In genomic region chr6:166488081-166488685, GRCh38 we compare ENCODE assay signal across 8 cellular contexts.
DNase-seq lines count a peak whose midpoint lies in the region; ATAC-seq, FAIRE-seq and TF ChIP-seq lines count a peak whose summit lies in the region.

No MANE protein-coding gene starts in this region.

- no peak for TF ChIP-seq EP300 in H1 (IDR thresholded peaks at IDR 0.05; ENCODE audit: borderline replicate concordance in 1 of 2, low read depth in 2 of 2, low read length in 2 of 2)
- no peak for TF ChIP-seq EP300 in transverse colon (IDR thresholded peaks at IDR 0.05; ENCODE audit: low read depth)

- ATAC-seq in GM19463 (IDR thresholded peaks at IDR 0.05; ENCODE audit: unreplicated experiment) = peak; percentile 93
- ATAC-seq in HG03520 (IDR thresholded peaks at IDR 0.05; ENCODE audit: unreplicated experiment) = peak; percentile 92

- in situ Hi-C loops in transverse colon (cut with MboI; ENCODE audit: low pct_ligation_motif_present in 1 of 4, low pct_unique_long_range_greater_than_20kb in 1 of 4, low sequenced_read_pairs in 3 of 4) = no loop called here

- no peak overlapping the region for H3K27ac Mint-ChIP-seq in Caco-2 (ENCODE audit: unreplicated experiment)

- CTCF ChIA-PET in H1 (lab: Charles Lee; ENCODE audit: partially characterized antibody) = interaction anchor here (0.6 to 2.3 kb wide), 5 partner anchors 11 to 53 kb away, joined by 3 to 8 read pairs (median 3); no protein-coding TSS in a partner anchor
- CTCF ChIA-PET in Caco-2 (lab: Charles Lee) = no interaction called here

- no peak overlapping the region for H2AFZ ChIP-seq in H1 (ENCODE audit: low read length)

- H2BK20ac ChIP-seq in H1 (ENCODE audit: low read length) = no peak overlapping the region

- H3K18ac ChIP-seq in H1 (ENCODE audit: extremely low read depth, low read length) = no peak overlapping the region

- peaks cover 3 to 8% (median 6%) of the 10 kb centered on the region in 4 experiments; a peak in 6 of 7 replicates for H3K4me1 ChIP-seq in H1 (replicated peaks in 1 of 4; ENCODE audit: control insufficient read depth in 3 of 4, insufficient read depth in 4 of 4, low read length in 3 of 4)
- H3K4me1 ChIP-seq in transverse colon = peaks cover 0 to 14% (median 0%) of the 10 kb centered on the region in 4 donors
- H3K4me1 ChIP-seq in Caco-2 = no peaks in the 10 kb centered on the region

- H4K20me1 ChIP-seq in H1 (replicated peaks in 1 of 2; ENCODE audit: control insufficient read depth in 1 of 2, insufficient read depth in 2 of 2, low read length in 2 of 2) = no peaks in the 10 kb centered on the region

- no peaks in the 10 kb centered on the region for H3K4me1 Mint-ChIP-seq in Caco-2 (ENCODE audit: low read depth, unreplicated experiment)

- H2BK15ac ChIP-seq in H1 (ENCODE audit: low read length) = no peak overlapping the region

- no peak overlapping the region for H3K23ac ChIP-seq in H1 (ENCODE audit: insufficient read length)

- H2AK5ac ChIP-seq in H1 (ENCODE audit: low read depth, low read length) = no peak overlapping the region

- H3K36me3 ChIP-seq in H1 (ENCODE audit: control insufficient read depth in 2 of 4, insufficient read depth in 4 of 4, low read length in 3 of 4) (peaks cover 0 to 7% (median 3%) of the 10 kb centered on the region in 4 experiments; a peak in 3 of 8 replicates), transverse colon (no peaks in the 10 kb centered on the region), Caco-2 (ENCODE audit: control insufficient read depth, insufficient read depth, low read length) (no peaks in the 10 kb centered on the region)

- intact Hi-C loops in transverse colon (cut with DNase I; ENCODE audit: low total_unique reads) = loop anchor here (10.0 kb wide), 1 partner anchor 817 kb away; no protein-coding TSS in a partner anchor
- intact Hi-C loops in Caco-2 (cut with micrococcal nuclease; ENCODE audit: unreplicated experiment) = no loop called here

- no peak overlapping the region for H3K4me2 ChIP-seq in H1 (ENCODE audit: insufficient read depth in 1 of 2, low read depth in 2 of 2, low read length in 2 of 2)

- no peaks in the 10 kb centered on the region for H3K79me2 ChIP-seq in H1 (ENCODE audit: control insufficient read depth in 1 of 2, insufficient read depth in 2 of 2, low read length in 2 of 2)

- H3K4me3 ChIP-seq in H1 (ENCODE audit: extremely low read depth in 1 of 4, insufficient read depth in 2 of 4, low read depth in 3 of 4, low read length in 4 of 4) (no peak overlapping the region), transverse colon (no peak overlapping the region), Caco-2 (ENCODE audit: low read depth, low read length) (no peak overlapping the region)

- H3K27me3 Mint-ChIP-seq in Caco-2 (ENCODE audit: insufficient read depth, unreplicated experiment) = peaks cover 9% of the 10 kb centered on the region

- no peak overlapping the region for H4K91ac ChIP-seq in H1 (replicated peaks; ENCODE audit: insufficient read length, low read length)

- H3K56ac ChIP-seq in H1 (replicated peaks; ENCODE audit: insufficient read length, low read depth, low read length) = no peak overlapping the region

- peak; percentile 68 to 73 for DNase-seq in activated CD4-positive, alpha-beta T cell treated with anti-CD3 and anti-CD28 coated beads, Interleukin-2, amount 50 U/mL, for 4 hours
- no peak for DNase-seq in H1 (ENCODE audit: low read depth in 1 of 2, low spot score in 2 of 2)
- peak; percentile 76 for DNase-seq in pons (ENCODE audit: low spot score)
- DNase-seq in transverse colon = peak; percentile 57
- no peak for DNase-seq in HTR-8/SVneo (ENCODE audit: insufficient read length, low spot score)
- no peak for DNase-seq in Caco-2

- no peaks in the 10 kb centered on the region for H3K36me3 Mint-ChIP-seq in Caco-2 (ENCODE audit: insufficient read depth, unreplicated experiment)

- no peak overlapping the region for H2BK120ac ChIP-seq in H1 (replicated peaks; ENCODE audit: low read depth, low read length)

- no peaks in the 10 kb centered on the region for H3K23me2 ChIP-seq in H1 (ENCODE audit: low read depth, low read length)

- no peak overlapping the region for H3K4ac ChIP-seq in H1 (replicated peaks; ENCODE audit: insufficient read length, low read depth, low read length)

- WGBS in H1 (ENCODE audit: extremely low coverage in 1 of 2, insufficient coverage in 1 of 2, insufficient read length in 1 of 2, insufficient replicate concordance in 2 of 2, low coverage in 1 of 2, low lambda C conversion rate in 2 of 2, missing lambda C conversion rate in 1 of 2), 2 experiments = 91% methylated on average over 15 of the region's 15 CpGs; no CpG with 5 or more reads in 1 of the 2 experiments
- WGBS in transverse colon (ENCODE audit: low coverage in 1 of 2), 2 donors = 58 to 60% methylated on average over 5 to 15 of the region's 15 CpGs

- no peak for TF ChIP-seq RAD21 in H1 (IDR thresholded peaks at IDR 0.05 in 1 of 2, conservative IDR thresholded peaks at IDR 0.05 in 1 of 2; ENCODE audit: low read depth in 2 of 2, low read length in 2 of 2)

- H3K4me3 Mint-ChIP-seq in Caco-2 (ENCODE audit: unreplicated experiment) = no peak overlapping the region

- BruUV-seq in Caco-2 (replicated peaks; lab: Mats Ljungman, UMichigan) = no TSS peak

- TF ChIP-seq POLR2A in H1 (IDR thresholded peaks at IDR 0.05; ENCODE audit: control extremely low read depth in 1 of 2, low read depth in 2 of 2, low read length in 2 of 2) (no peak), transverse colon (IDR thresholded peaks at IDR 0.05) (peak; percentile 36)

- H3K9me3 ChIP-seq in H1 (ENCODE audit: insufficient read depth in 2 of 2, low read depth in 1 of 2, low read length in 1 of 2) (no peaks in the 10 kb centered on the region), transverse colon (no peaks in the 10 kb centered on the region), Caco-2 (no peaks in the 10 kb centered on the region)

- no peak overlapping the region for H4K5ac ChIP-seq in H1 (ENCODE audit: insufficient read length, low read depth, low read length)

- POLR2A ChIA-PET in H1 (lab: Charles Lee; ENCODE audit: partially characterized antibody) (interaction anchor here (1.0 to 1.6 kb wide), 2 partner anchors 9 to 12 kb away, joined by 3 to 7 read pairs; no protein-coding TSS in a partner anchor), Caco-2 (lab: Charles Lee) (no interaction called here)

- no peaks in the 10 kb centered on the region for H3K79me1 ChIP-seq in H1 (ENCODE audit: low read depth, low read length)

- no peak overlapping the region for H3K14ac ChIP-seq in H1 (ENCODE audit: insufficient read length)

- no peaks in the 10 kb centered on the region for H3K9me3 Mint-ChIP-seq in Caco-2 (ENCODE audit: unreplicated experiment)

- peak overlapping the region; percentile 47; the same call in 1 of the 2 replicates for H4K8ac ChIP-seq in H1 (ENCODE audit: extremely low read depth, insufficient read depth, low read length)

- no peak overlapping the region for H2BK5ac ChIP-seq in H1 (ENCODE audit: low read depth, low read length)

- H3K27me3 ChIP-seq in H1 (replicated peaks in 1 of 4; ENCODE audit: control insufficient read depth in 3 of 4, extremely low read depth in 1 of 4, insufficient read depth in 3 of 4, low read length in 3 of 4) (no peaks in the 10 kb centered on the region), transverse colon (no peaks in the 10 kb centered on the region), Caco-2 (replicated peaks; ENCODE audit: control insufficient read depth, insufficient read depth, low read length) (no peaks in the 10 kb centered on the region; the same call in 1 of the 2 replicates)

- no peak overlapping the region for H3K27ac ChIP-seq in H1 (ENCODE audit: low read depth, low read length)
- H3K27ac ChIP-seq in transverse colon = peak overlapping the region; percentile 50 to 71 (median 58)

- no peak overlapping the region; the same call in 1 of the 2 replicates for H2BK12ac ChIP-seq in H1 (ENCODE audit: low read depth, low read length)

- no peak for FAIRE-seq in H1 (lab: Jason Lieb, UNC)
- no peak for FAIRE-seq in HTR-8/SVneo (lab: Jason Lieb, UNC)

- no peak overlapping the region for H3K9ac ChIP-seq in H1 (replicated peaks in 1 of 4; ENCODE audit: extremely low read depth in 1 of 4, low read depth in 3 of 4, low read length in 3 of 4)

- TF ChIP-seq CTCF in H1 (IDR thresholded peaks at IDR 0.05; ENCODE audit: control extremely low read depth in 1 of 3, insufficient read depth in 1 of 3, low read depth in 1 of 3, low read length in 3 of 3) (no peak), transverse colon (IDR thresholded peaks at IDR 0.05) (no peak), Caco-2 (IDR thresholded peaks at IDR 0.05; ENCODE audit: insufficient read depth in 1 of 2, low read depth in 1 of 2, low read length in 1 of 2, severe bottlenecking in 1 of 2, unreplicated experiment in 1 of 2) (no peak)

TF ChIP-seq in H1, 55 proteins besides CTCF, POLR2A, EP300 and RAD21:
- TF ChIP-seq POLR2AphosphoS5 (IDR thresholded peaks at IDR 0.05; ENCODE audit: low read depth, low read length) = no peak
- no peak for TF ChIP-seq PHF8 (conservative IDR thresholded peaks at IDR 0.05; ENCODE audit: low read depth, low read length)
- no peak for TF ChIP-seq SUZ12 (IDR thresholded peaks at IDR 0.05; ENCODE audit: low read length)
- TF ChIP-seq BACH1 (IDR thresholded peaks at IDR 0.05; ENCODE audit: low read length) = no peak
- TF ChIP-seq JUND (IDR thresholded peaks at IDR 0.05; ENCODE audit: low read length) = no peak
- TF ChIP-seq TBP (IDR thresholded peaks at IDR 0.05; ENCODE audit: low read depth, low read length) = no peak
- no peak for TF ChIP-seq SAP30 (IDR thresholded peaks at IDR 0.05; ENCODE audit: insufficient read depth, insufficient replicate concordance, low read length)
- TF ChIP-seq YY1 (IDR thresholded peaks at IDR 0.05; ENCODE audit: low read depth, low read length) = no peak
- TF ChIP-seq BRCA1 (IDR thresholded peaks at IDR 0.05; ENCODE audit: low read depth, low read length) = no peak
- TF ChIP-seq CEBPB (IDR thresholded peaks at IDR 0.05; ENCODE audit: low read depth, low read length) = no peak

Comparison
In these comparisons a context has a peak if more than half of its experiments do, and no peak if none do; other contexts are left out.
1. DNase-seq: peak in activated CD4-positive, alpha-beta T cell treated with anti-CD3 and anti-CD28 coated beads, Interleukin-2, amount 50 U/mL, for 4 hours (2 of 2), pons (single experiment) and transverse colon (single experiment); none in H1 (0 of 2), HTR-8/SVneo (single experiment) and Caco-2 (0 of 2).